18 cellular contexts compared by ENCODE assay signal in genomic region chr10:125004571-125005311, GRCh38.
DNase-seq lines count a peak whose midpoint lies in the region; ATAC-seq and TF ChIP-seq lines count a peak whose summit lies in the region.
"Had no signal": no experiment of that assay in that cellular context is flagged by ENCODE, and none has a peak within 500 bp of the region (broad histone marks: within the 10 kb centered on the region; RNA-seq: fewer than 3 reads in every experiment).

No MANE protein-coding gene starts in this region.

- H3K9ac ChIP-seq in H9 (ENCODE audit: extremely low read depth, insufficient read length, low read length) (no peak overlapping the region), mesenchymal stem cell (ENCODE audit: low read length) (no peak overlapping the region), GM23248 (no peak overlapping the region)
- H3K9ac ChIP-seq: KMS-11 had no signal

- H3K79me2 ChIP-seq in H9 (ENCODE audit: insufficient read depth, low read length): peaks cover 20% of the 10 kb centered on the region; the same call in 1 of the 2 replicates
- peaks cover 78% of the 10 kb centered on the region for H3K79me2 ChIP-seq in GM23248 (ENCODE audit: insufficient read depth)

- H3K27ac Mint-ChIP-seq in H9 (peak overlapping the region; percentile 18 to 85 (median 28); a peak in 2 of 7 replicates), activated B cell treated with CpG ODN at 0.5 μM for 24 hours (no peak overlapping the region)
- H3K27ac Mint-ChIP-seq: T-helper 17 cell had no signal

- H3K9me3 ChIP-seq in H9 (ENCODE audit: control insufficient read depth, low read depth, low read length) (no peaks in the 10 kb centered on the region), mesenchymal stem cell (ENCODE audit: control insufficient read depth, low read length) (no peaks in the 10 kb centered on the region), stomach (no peaks in the 10 kb centered on the region), GM23248 (ENCODE audit: low read depth) (no peaks in the 10 kb centered on the region)
- H3K9me3 ChIP-seq: heart right ventricle had no signal

- H4K5ac ChIP-seq in H9 (ENCODE audit: insufficient read length, low read depth, low read length): no peak overlapping the region

- H3K36me3 Mint-ChIP-seq in H9 (ENCODE audit: insufficient read depth in 1 of 3, low read depth in 3 of 3) (peaks cover 45 to 77% (median 64%) of the 10 kb centered on the region in 3 experiments), activated B cell treated with CpG ODN at 0.5 μM for 24 hours (ENCODE audit: low read depth) (no peaks in the 10 kb centered on the region)

- H3K56ac ChIP-seq in H9 (ENCODE audit: insufficient read length, low read depth, low read length): no peak overlapping the region

- no peak overlapping the region for H3K4me3 ChIP-seq in mesenchymal stem cell (ENCODE audit: insufficient read depth in 1 of 2, low read depth in 1 of 2, low read length in 2 of 2)
- H3K4me3 ChIP-seq in stomach: no peak overlapping the region
- no peak overlapping the region for H3K4me3 ChIP-seq in GM23248
- H3K4me3 ChIP-seq: heart right ventricle had no signal

- DNase-seq in H9: no peak
- peak; percentile 9 for DNase-seq in activated B cell treated with CpG ODN at 0.5 μM for 24 hours
- no peak for DNase-seq in mesenchymal stem cell
- peak; percentile 17 for DNase-seq in stomach
- no peak for DNase-seq in GM23248
- DNase-seq in nucleus accumbens (lab: John Stamatoyannopoulos, UW): no peak
- no peak for DNase-seq in dedifferentiated amniotic fluid mesenchymal stem cell (ENCODE audit: extremely low spot score)
- DNase-seq: Calu3; immature natural killer cell; mammary epithelial cell; NCI-H1048; NCI-H526 treated with DMSO at 0.1 percent for 48 hours; SIG-M5; stimulated activated naive CD8-positive, alpha-beta T cell treated with anti-CD3 and anti-CD28 coated beads, Interleukin-15, Interleukin-2, amounts not matched to agents 100 U/mL and 50 U/mL, for 24 hours; T-helper 17 cell had no signal

- no peaks in the 10 kb centered on the region for H3K9me3 Mint-ChIP-seq in H9
- no peaks in the 10 kb centered on the region for H3K9me3 Mint-ChIP-seq in activated B cell treated with CpG ODN at 0.5 μM for 24 hours
- H3K9me3 Mint-ChIP-seq: immature natural killer cell, nephron had no signal

- H3K14ac ChIP-seq in H9 (ENCODE audit: insufficient read depth, low read length) (no peak overlapping the region), mesenchymal stem cell (ENCODE audit: low read length in 2 of 2) (no peak overlapping the region)

- H4K20me1 ChIP-seq in H9 (ENCODE audit: control insufficient read depth, insufficient read depth, insufficient read length) (no peaks in the 10 kb centered on the region), GM23248 (ENCODE audit: insufficient read depth) (no peaks in the 10 kb centered on the region)

- H3K4me3 Mint-ChIP-seq in H9 (no peak overlapping the region), activated B cell treated with CpG ODN at 0.5 μM for 24 hours (no peak overlapping the region)
- H3K4me3 Mint-ChIP-seq: nephron, T-helper 17 cell had no signal

- H3K27me3 Mint-ChIP-seq in H9 (ENCODE audit: low read depth): no peaks in the 10 kb centered on the region; the same call in 1 of the 2 replicates
- peaks cover 2% of the 10 kb centered on the region for H3K27me3 Mint-ChIP-seq in activated B cell treated with CpG ODN at 0.5 μM for 24 hours

- no peak overlapping the region for H4K8ac ChIP-seq in H9 (replicated peaks; ENCODE audit: insufficient read length, low read depth, low read length)
- H4K8ac ChIP-seq in mesenchymal stem cell (ENCODE audit: low read length): peak overlapping the region; percentile 1

- CTCF ChIA-PET in activated B cell treated with CpG ODN at 0.5 μM for 24 hours (lab: Charles Lee): no interaction called here

- no peak overlapping the region for H3T11ph ChIP-seq in H9 (ENCODE audit: low read length)

- H3K79me1 ChIP-seq in H9 (ENCODE audit: insufficient read depth, low read depth, low read length, poor library complexity, severe bottlenecking) (peaks cover 7% of the 10 kb centered on the region), mesenchymal stem cell (replicated peaks; ENCODE audit: low read length, poor library complexity, severe bottlenecking) (peaks cover 79% of the 10 kb centered on the region)

- H2AK5ac ChIP-seq in H9 (ENCODE audit: insufficient read length, low read length) (no peak overlapping the region), mesenchymal stem cell (ENCODE audit: low read length, severe bottlenecking) (no peak overlapping the region)

- no peaks in the 10 kb centered on the region for H3K9me2 ChIP-seq in GM23248 (ENCODE audit: insufficient read depth)

- POLR2A ChIA-PET in activated B cell treated with CpG ODN at 0.5 μM for 24 hours (lab: Charles Lee): no interaction called here

- intact Hi-C loops in activated B cell treated with CpG ODN at 0.5 μM for 24 hours (cut with micrococcal nuclease): no loop called here
- intact Hi-C loops in stomach (cut with DNase I; ENCODE audit: low total_unique reads): no loop called here

- H3K4me1 ChIP-seq in H9 (ENCODE audit: insufficient read depth, low read length) (no peaks in the 10 kb centered on the region), mesenchymal stem cell (ENCODE audit: control insufficient read depth, insufficient read depth, low read depth, low read length) (peaks cover 2% of the 10 kb centered on the region), stomach (peaks cover 47 to 97% (median 76%) of the 10 kb centered on the region in 4 donors), GM23248 (ENCODE audit: insufficient read depth) (peaks cover 21% of the 10 kb centered on the region)

- H2BK12ac ChIP-seq in H9 (ENCODE audit: insufficient read length, low read depth, low read length): no peak overlapping the region
- H2BK12ac ChIP-seq in mesenchymal stem cell (ENCODE audit: low read length in 2 of 2): no peak overlapping the region

- peaks cover 7% of the 10 kb centered on the region; the same call in 1 of the 2 replicates for H3F3A ChIP-seq in GM23248 (ENCODE audit: insufficient read depth)

- H3K23ac ChIP-seq in H9 (ENCODE audit: insufficient read length, low read depth, low read length) (no peak overlapping the region), mesenchymal stem cell (ENCODE audit: low read length in 2 of 2) (no peak overlapping the region)

- H2BK120ac ChIP-seq in H9 (ENCODE audit: low read depth, low read length, poor library complexity, severe bottlenecking) (no peak overlapping the region), mesenchymal stem cell (ENCODE audit: low read depth, low read length) (no peak overlapping the region)

- in situ Hi-C loops in GM23248 (cut with MboI): no loop called here

- no peak overlapping the region for H2AFZ ChIP-seq in H9 (ENCODE audit: low read length)
- no peak overlapping the region for H2AFZ ChIP-seq in mesenchymal stem cell (ENCODE audit: low read depth, low read length)
- H2AFZ ChIP-seq in GM23248: no peak overlapping the region

- H3K23me2 ChIP-seq in H9 (ENCODE audit: insufficient read length, low read depth, low read length, poor library complexity, severe bottlenecking): no peaks in the 10 kb centered on the region

- H3K4me1 Mint-ChIP-seq in H9 (peaks cover 18 to 28% of the 10 kb centered on the region in 2 experiments), activated B cell treated with CpG ODN at 0.5 μM for 24 hours (no peaks in the 10 kb centered on the region)
- H3K4me1 Mint-ChIP-seq: T-helper 17 cell had no signal

- H3K18ac ChIP-seq in H9 (ENCODE audit: insufficient read length, low read depth, low read length) (no peak overlapping the region), mesenchymal stem cell (ENCODE audit: low read depth in 1 of 2, low read length in 2 of 2) (no peak overlapping the region)

- H3K4me2 ChIP-seq in H9 (ENCODE audit: insufficient read depth, insufficient read length, low read length) (no peak overlapping the region), mesenchymal stem cell (ENCODE audit: low read length, poor library complexity, severe bottlenecking) (no peak overlapping the region), GM23248 (ENCODE audit: unreplicated experiment) (no peak overlapping the region)
- H3K4me2 ChIP-seq: KMS-11 had no signal

- no peak for ATAC-seq in activated B cell treated with CpG ODN at 0.5 μM for 24 hours (ENCODE audit: low read depth)
- ATAC-seq: heart right ventricle; stimulated activated naive CD8-positive, alpha-beta T cell treated with anti-CD3 and anti-CD28 coated beads, Interleukin-15, Interleukin-2, amounts not matched to agents 100 U/mL and 50 U/mL, for 24 hours; T-helper 17 cell had no signal

- H2BK5ac ChIP-seq in H9 (ENCODE audit: insufficient read length, low read length) (no peak overlapping the region), mesenchymal stem cell (ENCODE audit: low read depth, low read length, poor library complexity, severe bottlenecking) (no peak overlapping the region)

- H2BK15ac ChIP-seq in H9 (ENCODE audit: low read depth, low read length) (no peak overlapping the region), mesenchymal stem cell (ENCODE audit: low read depth, poor library complexity, severe bottlenecking) (no peak overlapping the region)

- WGBS in H9 (ENCODE audit: extremely low coverage, insufficient read length, low lambda C conversion rate): no CpG with 5 or more reads among the region's 19 CpGs
- WGBS in mesenchymal stem cell: 95% methylated on average over 19 of the region's 19 CpGs
- 84 to 88% (median 86%) methylated on average over 14 to 19 of the region's 19 CpGs for WGBS in stomach, 5 donors
- WGBS in GM23248 (ENCODE audit: low coverage in 1 of 2, low lambda C conversion rate in 2 of 2, missing lambda C conversion rate in 2 of 2), 2 experiments: 89 to 90% methylated on average over 19 of the region's 19 CpGs

- TF ChIP-seq POLR2A in stomach (IDR thresholded peaks at IDR 0.05): no peak

- peaks cover 44 to 83% of the 10 kb centered on the region in 2 experiments for H3K36me3 ChIP-seq in mesenchymal stem cell (ENCODE audit: control insufficient read depth in 1 of 2, insufficient read depth in 2 of 2, low read depth in 1 of 2, low read length in 2 of 2)
- peaks cover 23 to 65% (median 60%) of the 10 kb centered on the region in 4 donors for H3K36me3 ChIP-seq in stomach
- peaks cover 9% of the 10 kb centered on the region; the same call in 1 of the 2 replicates for H3K36me3 ChIP-seq in GM23248 (ENCODE audit: low read depth)

- H3K4ac ChIP-seq in H9 (ENCODE audit: low read depth, low read length) (no peak overlapping the region), mesenchymal stem cell (ENCODE audit: low read depth in 1 of 2, low read length in 2 of 2) (no peak overlapping the region)

- no peak overlapping the region for H2BK20ac ChIP-seq in H9 (ENCODE audit: low read depth, low read length, poor library complexity, severe bottlenecking)

- H3K27me3 ChIP-seq in H9 (ENCODE audit: insufficient read depth, low read length) (no peaks in the 10 kb centered on the region), mesenchymal stem cell (ENCODE audit: control insufficient read depth in 1 of 2, insufficient read depth in 1 of 2, low read length in 2 of 2) (no peaks in the 10 kb centered on the region), stomach (no peaks in the 10 kb centered on the region), GM23248 (replicated peaks; ENCODE audit: insufficient read depth) (no peaks in the 10 kb centered on the region)
- H3K27me3 ChIP-seq: heart right ventricle had no signal

- no peak for TF ChIP-seq EP300 in stomach (IDR thresholded peaks at IDR 0.05)

- no peak overlapping the region for H3K27ac ChIP-seq in H9 (ENCODE audit: insufficient read length, low read depth, low read length)
- no peak overlapping the region for H3K27ac ChIP-seq in mesenchymal stem cell (ENCODE audit: low read length, poor library complexity, severe bottlenecking)
- no peak overlapping the region for H3K27ac ChIP-seq in stomach
- no peak overlapping the region for H3K27ac ChIP-seq in GM23248
- H3K27ac ChIP-seq: heart right ventricle, KMS-11 had no signal

- H4K91ac ChIP-seq in H9 (ENCODE audit: insufficient read length, low read depth, low read length) (no peak overlapping the region), mesenchymal stem cell (ENCODE audit: low read length) (no peak overlapping the region)

- TF ChIP-seq CTCF in H9 (conservative IDR thresholded peaks at IDR 0.05): no peak
- no peak for TF ChIP-seq CTCF in activated B cell treated with CpG ODN at 0.5 μM for 24 hours (IDR thresholded peaks at IDR 0.05)
- TF ChIP-seq CTCF in stomach (IDR thresholded peaks at IDR 0.05): no peak

Comparison
In these comparisons a context has a peak if more than half of its experiments do, and no peak if none do; other contexts are left out.
1. DNase-seq: peak in activated B cell treated with CpG ODN at 0.5 μM for 24 hours (single experiment) and stomach (single experiment); none in H9 (single experiment), mesenchymal stem cell (single experiment), GM23248 (single experiment), nucleus accumbens (0 of 56) and dedifferentiated amniotic fluid mesenchymal stem cell (single experiment).